In genomic region chr5:153919161-153919560, GRCh38 we compare ENCODE assay signal across 24 cellular contexts.
"Had no signal": no experiment of that assay in that cellular context is flagged by ENCODE, and none has a peak within 500 bp of the region (broad histone marks: within the 10 kb centered on the region; RNA-seq: fewer than 3 reads in every experiment).

No MANE protein-coding gene starts in this region.

- H3K9me3 ChIP-seq: lower lobe of right lung, pancreas, psoas muscle, thoracic aorta, tibial artery, upper lobe of right lung had no signal

- H3K4me1 ChIP-seq: lower lobe of right lung, pancreas, psoas muscle, stomach, upper lobe of right lung had no signal

- H3K36me3 ChIP-seq: lower lobe of right lung, pancreas, stomach, thoracic aorta, tibial artery, upper lobe of right lung had no signal

- H3K27me3 ChIP-seq: pancreas, stomach, tibial artery, upper lobe of right lung had no signal

- H3K4me3 ChIP-seq: lower lobe of right lung, pancreas, psoas muscle, skin epidermis, stomach, thoracic aorta, tibial artery, upper lobe of right lung had no signal

- DNase-seq: hypothalamus; immature natural killer cell; kidney; lower lobe of right lung; mammary epithelial cell; mesenchymal stem cell; naive thymus-derived CD8-positive, alpha-beta T cell; nucleus accumbens; pancreas; posterior cingulate gyrus; psoas muscle; stimulated activated CD4-positive, alpha-beta T cell treated with anti-CD3 and anti-CD28 coated beads, Interleukin-12 subunit alpha, Interleukin-12 subunit beta, amount 100 ng/mL, for 4 hours; stimulated activated CD4-positive, alpha-beta T cell treated with anti-CD3 and anti-CD28 coated beads, Interleukin-15, amount 100 ng/mL, for 24 hours; stimulated activated CD4-positive, alpha-beta T cell treated with anti-CD3 and anti-CD28 coated beads, Interleukin-2, amount 100 ng/mL, for 24 hours; stimulated activated CD4-positive, alpha-beta T cell treated with anti-CD3 and anti-CD28 coated beads, Interleukin-4, amount 100 ng/mL, for 1 hour; stimulated activated naive B cell treated with anti-CD40 and anti-IgM and Interleukin-4, amounts not matched to agents 10 μg/mL and 1 μg/mL and 100 μg/mL, for 72 hours; stimulated activated naive CD8-positive, alpha-beta T cell treated with anti-CD3 and anti-CD28 coated beads, Interleukin-15, Interleukin-2, amounts not matched to agents 100 U/mL and 50 U/mL, for 24 hours; stomach; tibial artery; trophoblast cell; upper lobe of right lung had no signal

- ATAC-seq: lower lobe of right lung; naive thymus-derived CD8-positive, alpha-beta T cell; pancreas; psoas muscle; sciatic nerve; stimulated activated naive B cell treated with anti-CD40 and anti-IgM and Interleukin-4, amounts not matched to agents 10 μg/mL and 1 μg/mL and 100 μg/mL, for 72 hours; stimulated activated naive CD8-positive, alpha-beta T cell treated with anti-CD3 and anti-CD28 coated beads, Interleukin-15, Interleukin-2, amounts not matched to agents 100 U/mL and 50 U/mL, for 24 hours; upper lobe of right lung had no signal

- H3K27ac ChIP-seq: lower lobe of right lung, pancreas, psoas muscle, skin epidermis, stomach, thoracic aorta, upper lobe of right lung had no signal
